Comparison of ENCODE assay signal across 24 cellular contexts in genomic region chr3:110077093-110077492, GRCh38.
DNase-seq lines count a peak whose midpoint lies in the region; ATAC-seq, FAIRE-seq and TF ChIP-seq lines count a peak whose summit lies in the region.
"Had no signal": no experiment of that assay in that cellular context is flagged by ENCODE, and none has a peak within 500 bp of the region (broad histone marks: within the 10 kb centered on the region; RNA-seq: fewer than 3 reads in every experiment).

No MANE protein-coding gene starts in this region.

- H3K36me3 Mint-ChIP-seq in activated CD4-positive, alpha-beta T cell treated with anti-CD3 and anti-CD28 coated beads for 36 hours (ENCODE audit: low read depth): no peaks in the 10 kb centered on the region
- H3K36me3 Mint-ChIP-seq in T-helper 2 cell treated with Interferon-gamma antibody and Interleukin-4, amounts not matched to agents 5 μg/mL and 100 μg/mL, for 36 hours (ENCODE audit: low read depth): no peaks in the 10 kb centered on the region
- H3K36me3 Mint-ChIP-seq: IgD-negative memory B cell, T-cell had no signal

- peak; percentile 78 for ATAC-seq in GM18511 (IDR thresholded peaks at IDR 0.05; ENCODE audit: unreplicated experiment)
- peak; percentile 50 for ATAC-seq in GM19467 (IDR thresholded peaks at IDR 0.05; ENCODE audit: unreplicated experiment)
- ATAC-seq in HG03159 (IDR thresholded peaks at IDR 0.05; ENCODE audit: unreplicated experiment): peak; percentile 66
- no peak for ATAC-seq in activated CD4-positive, alpha-beta T cell treated with anti-CD3 and anti-CD28 coated beads for 36 hours
- ATAC-seq in GM19397 (IDR thresholded peaks at IDR 0.05; ENCODE audit: unreplicated experiment): no peak
- ATAC-seq: T-cell had no signal

- FAIRE-seq in GM12892 (lab: Jason Lieb, UNC): no peak
- FAIRE-seq: A204.1, G401.6 had no signal

- no peaks in the 10 kb centered on the region for H3K36me3 ChIP-seq in kidney epithelial cell (ENCODE audit: control insufficient read depth, insufficient read depth, low read length)
- H3K36me3 ChIP-seq: Peyer's patch, SJCRH30 had no signal

- CTCF ChIA-PET in activated CD4-positive, alpha-beta T cell treated with anti-CD3 and anti-CD28 coated beads for 36 hours (lab: Charles Lee): no interaction called here

- no peak overlapping the region for H3K27ac Mint-ChIP-seq in activated CD4-positive, alpha-beta T cell treated with anti-CD3 and anti-CD28 coated beads for 36 hours
- H3K27ac Mint-ChIP-seq in T-helper 2 cell treated with Interferon-gamma antibody and Interleukin-4, amounts not matched to agents 5 μg/mL and 100 μg/mL, for 36 hours: no peak overlapping the region
- H3K27ac Mint-ChIP-seq: CD8-positive, alpha-beta memory T cell; IgD-negative memory B cell; T-cell had no signal

- no peak overlapping the region for H3K4me3 Mint-ChIP-seq in activated CD4-positive, alpha-beta T cell treated with anti-CD3 and anti-CD28 coated beads for 36 hours
- H3K4me3 Mint-ChIP-seq in T-helper 2 cell treated with Interferon-gamma antibody and Interleukin-4, amounts not matched to agents 5 μg/mL and 100 μg/mL, for 36 hours: no peak overlapping the region
- H3K4me3 Mint-ChIP-seq: CD8-positive, alpha-beta memory T cell; IgD-negative memory B cell; T-cell had no signal

- DNase-seq in kidney epithelial cell (ENCODE audit: low read depth) (peak; percentile 2), GM12892 (ENCODE audit: insufficient read length) (no peak)
- DNase-seq in activated CD4-positive, alpha-beta T cell treated with anti-CD3 and anti-CD28 coated beads for 36 hours: no peak
- no peak for DNase-seq in T-helper 2 cell treated with Interferon-gamma antibody and Interleukin-4, amounts not matched to agents 5 μg/mL and 100 μg/mL, for 36 hours (ENCODE audit: low spot score)
- DNase-seq: Calu3; CD8-positive, alpha-beta memory T cell; DMS153; H7; NCI-H1105; NCI-H146; NCI-H2029; NCI-H226; NCI-H510A treated with DMSO at 0.1 percent for 48 hours; NCI-H82; Peyer's patch; SJCRH30; T-cell had no signal

- H3K27me3 ChIP-seq in kidney epithelial cell (ENCODE audit: control insufficient read depth, insufficient read depth, low read length): no peaks in the 10 kb centered on the region
- H3K27me3 ChIP-seq: Peyer's patch, SJCRH30 had no signal

- POLR2A ChIA-PET in activated CD4-positive, alpha-beta T cell treated with anti-CD3 and anti-CD28 coated beads for 36 hours (lab: Charles Lee): no interaction called here

- no peak overlapping the region for H3K4me3 ChIP-seq in kidney epithelial cell (ENCODE audit: low read depth, low read length)
- H3K4me3 ChIP-seq: Peyer's patch, SJCRH30 had no signal

- no peak for TF ChIP-seq POLR2A in GM12892 (IDR thresholded peaks at IDR 0.05; ENCODE audit: low read depth, low read length)

- no peaks in the 10 kb centered on the region for H3K27me3 Mint-ChIP-seq in activated CD4-positive, alpha-beta T cell treated with anti-CD3 and anti-CD28 coated beads for 36 hours
- no peaks in the 10 kb centered on the region for H3K27me3 Mint-ChIP-seq in T-helper 2 cell treated with Interferon-gamma antibody and Interleukin-4, amounts not matched to agents 5 μg/mL and 100 μg/mL, for 36 hours (ENCODE audit: low read depth)
- H3K27me3 Mint-ChIP-seq: CD8-positive, alpha-beta memory T cell; IgD-negative memory B cell had no signal

- no peaks in the 10 kb centered on the region for H3K4me1 Mint-ChIP-seq in activated CD4-positive, alpha-beta T cell treated with anti-CD3 and anti-CD28 coated beads for 36 hours
- no peaks in the 10 kb centered on the region for H3K4me1 Mint-ChIP-seq in T-helper 2 cell treated with Interferon-gamma antibody and Interleukin-4, amounts not matched to agents 5 μg/mL and 100 μg/mL, for 36 hours (ENCODE audit: low read depth)
- H3K4me1 Mint-ChIP-seq: CD8-positive, alpha-beta memory T cell; IgD-negative memory B cell; T-cell had no signal

- intact Hi-C loops in activated CD4-positive, alpha-beta T cell treated with anti-CD3 and anti-CD28 coated beads for 36 hours (cut with DNase I, micrococcal nuclease): loop anchor here in 1 of 2 experiments (10.0 kb wide), 1 partner anchor 1468 kb away; the partner anchor contains the start of gene CD96

- peaks cover 2% of the 10 kb centered on the region for H3K9me3 Mint-ChIP-seq in activated CD4-positive, alpha-beta T cell treated with anti-CD3 and anti-CD28 coated beads for 36 hours (ENCODE audit: low read depth)
- no peaks in the 10 kb centered on the region for H3K9me3 Mint-ChIP-seq in T-helper 2 cell treated with Interferon-gamma antibody and Interleukin-4, amounts not matched to agents 5 μg/mL and 100 μg/mL, for 36 hours
- H3K9me3 Mint-ChIP-seq: CD8-positive, alpha-beta memory T cell; IgD-negative memory B cell; T-cell had no signal

- TF ChIP-seq CTCF in kidney epithelial cell (IDR thresholded peaks at IDR 0.05; ENCODE audit: insufficient read depth, low read length, poor library complexity, severe bottlenecking): no peak

Comparison
In these comparisons a context has a peak if more than half of its experiments do, and no peak if none do; other contexts are left out.
1. ATAC-seq: peak in GM18511 (single experiment), GM19467 (single experiment) and HG03159 (single experiment); none in activated CD4-positive, alpha-beta T cell treated with anti-CD3 and anti-CD28 coated beads for 36 hours (single experiment) and GM19397 (single experiment).